ENCODE assay signal across 1 cellular context in genomic region chr4:122922877-122923511, GRCh38.
TF ChIP-seq lines count a peak whose summit lies in the region.

No MANE protein-coding gene starts in this region.

TF ChIP-seq in HEK293, 187 proteins besides CTCF, POLR2A, EP300 and RAD21 (continued from another document and continues in another):
- TF ChIP-seq PRDM2 (tag by site-specific recombination; IDR thresholded peaks at IDR 0.05; ENCODE audit: borderline replicate concordance) (no peak), PRDM10 (tag by site-specific recombination; IDR thresholded peaks at IDR 0.05) (peak; percentile 83), ZIC2 (tag by site-specific recombination; IDR thresholded peaks at IDR 0.05) (peak; percentile 14; the same call in 1 of the 2 replicates), KLF7 (tag by site-specific recombination; IDR thresholded peaks at IDR 0.05; ENCODE audit: borderline replicate concordance) (no peak), KLF1 (tag by site-specific recombination; IDR thresholded peaks at IDR 0.05) (no peak), SCRT2 (tag by site-specific recombination; IDR thresholded peaks at IDR 0.05) (no peak), ZNF155 (tag by site-specific recombination; IDR thresholded peaks at IDR 0.05) (no peak), ZNF248 (tag by site-specific recombination; IDR thresholded peaks at IDR 0.05) (no peak), INSM2 (tag by site-specific recombination; IDR thresholded peaks at IDR 0.05) (no peak), ZNF324 (tag by site-specific recombination; IDR thresholded peaks at IDR 0.05) (no peak), ZNF362 (tag by site-specific recombination; IDR thresholded peaks at IDR 0.05) (no peak), ZNF121 (tag by site-specific recombination; IDR thresholded peaks at IDR 0.05) (no peak), ZNF341 (tag by site-specific recombination; IDR thresholded peaks at IDR 0.05; ENCODE audit: low read depth) (peak; percentile 68), ZNF645 (tag by site-specific recombination; IDR thresholded peaks at IDR 0.05) (no peak), ZNF394 (tag by site-specific recombination; IDR thresholded peaks at IDR 0.05; ENCODE audit: borderline replicate concordance) (no peak), ZNF660 (tag by site-specific recombination; IDR thresholded peaks at IDR 0.05) (peak; percentile 55), ZNF37A (tag by site-specific recombination; IDR thresholded peaks at IDR 0.05) (no peak), KLF16 (tag by site-specific recombination; IDR thresholded peaks at IDR 0.05) (peak; percentile 60; the same call in 1 of the 2 replicates), ZNF449 (tag by site-specific recombination; IDR thresholded peaks at IDR 0.05) (no peak), ZNF747 (tag by site-specific recombination; IDR thresholded peaks at IDR 0.05) (no peak), ZNF148 (tag by site-specific recombination; IDR thresholded peaks at IDR 0.05; ENCODE audit: borderline replicate concordance) (no peak), FEZF1 (tag by site-specific recombination; IDR thresholded peaks at IDR 0.05) (no peak), ZNF391 (tag by site-specific recombination; IDR thresholded peaks at IDR 0.05; ENCODE audit: borderline replicate concordance, low read depth) (no peak), ELK4 (IDR thresholded peaks at IDR 0.05; ENCODE audit: borderline replicate concordance, low read depth, low read length) (no peak), ZNF513 (tag by site-specific recombination; IDR thresholded peaks at IDR 0.05) (no peak), ZNF423 (tag by site-specific recombination; IDR thresholded peaks at IDR 0.05) (no peak), PATZ1 (tag by site-specific recombination; IDR thresholded peaks at IDR 0.05) (no peak; the same call in 1 of the 2 replicates), ZNF157 (tag by site-specific recombination; IDR thresholded peaks at IDR 0.05) (no peak), REPIN1 (tag by site-specific recombination; IDR thresholded peaks at IDR 0.05; ENCODE audit: low read depth) (no peak), ZEB2 (tag by site-specific recombination; IDR thresholded peaks at IDR 0.05) (no peak), ZSCAN30 (tag by site-specific recombination; IDR thresholded peaks at IDR 0.05) (peak; percentile 20; the same call in 1 of the 2 replicates), TCF7L2 (IDR thresholded peaks at IDR 0.05; ENCODE audit: borderline replicate concordance, low read depth, low read length) (no peak), KLF9 (tag by site-specific recombination; IDR thresholded peaks at IDR 0.05; ENCODE audit: low read depth) (peak; percentile 69), ZNF366 (tag by site-specific recombination; conservative IDR thresholded peaks at IDR 0.05) (no peak)
